In genomic region chr10:73732426-73732825, GRCh38 we compare ENCODE assay signal across 1 cellular context.
TF ChIP-seq lines count a peak whose summit lies in the region.

No MANE protein-coding gene starts in this region.

TF ChIP-seq in SK-N-SH treated with all-trans-retinoic acid at 6 μM for 48 hours, 23 proteins besides CTCF, POLR2A, EP300 and RAD21 (continued from another document):
- no peak for TF ChIP-seq TSHZ2 (CRISPR knock-in tag; IDR thresholded peaks at IDR 0.05)
TF ChIP-seq in SK-N-SH treated with all-trans-retinoic acid at 6 μM for 48 hours: peak in this region for 0.
